Comparison of ENCODE assay signal across 15 cellular contexts in genomic region chrX:31168596-31168995, GRCh38.
A peak's percentile ranks its signal among the peaks of the same experiment; 100 is the strongest.
DNase-seq lines count a peak whose midpoint lies in the region; ATAC-seq, FAIRE-seq and TF ChIP-seq lines count a peak whose summit lies in the region.
"Had no signal": no experiment of that assay in that cellular context is flagged by ENCODE, and none has a peak within 500 bp of the region (broad histone marks: within the 10 kb centered on the region; RNA-seq: fewer than 3 reads in every experiment).

No MANE protein-coding gene starts in this region.

- H4K20me1 ChIP-seq in astrocyte (ENCODE audit: insufficient read depth, low read length) = no peaks in the 10 kb centered on the region

- H3K4me2 ChIP-seq in astrocyte (ENCODE audit: low read length) = no peak overlapping the region

- no peaks in the 10 kb centered on the region for H3K9me3 ChIP-seq in astrocyte (ENCODE audit: insufficient read depth, low read depth, low read length)
- H3K9me3 ChIP-seq in MG63 = no peaks in the 10 kb centered on the region
- H3K9me3 ChIP-seq: heart left ventricle had no signal

- no peak overlapping the region for H3K4me3 Mint-ChIP-seq in astrocyte (ENCODE audit: unreplicated experiment)
- no peak overlapping the region for H3K4me3 Mint-ChIP-seq in nephron progenitor cell
- H3K4me3 Mint-ChIP-seq: activated CD8-positive, alpha-beta T cell treated with anti-CD3 and anti-CD28 coated beads, Interleukin-2, amount 10 ng/mL, durations not matched to agents 7 days and 5 days; activated naive CD8-positive, alpha-beta T cell treated with anti-CD3 and anti-CD28 coated beads, Interleukin-2, amount 50 U/mL, for 24 hours; CD8-positive, alpha-beta T cell had no signal

- H3K36me3 Mint-ChIP-seq in astrocyte (ENCODE audit: low read depth, unreplicated experiment) (peaks cover 17% of the 10 kb centered on the region), nephron progenitor cell (ENCODE audit: low read depth) (peaks cover 61% of the 10 kb centered on the region)
- H3K36me3 Mint-ChIP-seq: CD8-positive, alpha-beta T cell had no signal

- no peaks in the 10 kb centered on the region for H3K79me2 ChIP-seq in astrocyte (ENCODE audit: insufficient read depth, low read length)

- H3K9me3 Mint-ChIP-seq in astrocyte (ENCODE audit: unreplicated experiment) (no peaks in the 10 kb centered on the region), nephron progenitor cell (peaks cover 33% of the 10 kb centered on the region)
- H3K9me3 Mint-ChIP-seq: activated naive CD8-positive, alpha-beta T cell treated with anti-CD3 and anti-CD28 coated beads, Interleukin-2, amount 50 U/mL, for 24 hours; CD8-positive, alpha-beta T cell had no signal

- peak; percentile 100 for ATAC-seq in GM18870 (IDR thresholded peaks at IDR 0.05; ENCODE audit: unreplicated experiment)
- peak; percentile 98 for ATAC-seq in GM21528 (IDR thresholded peaks at IDR 0.05; ENCODE audit: low FRiP score, unreplicated experiment)
- peak; percentile 95 for ATAC-seq in HG03064 (IDR thresholded peaks at IDR 0.05; ENCODE audit: low read depth, unreplicated experiment)
- ATAC-seq: activated CD8-positive, alpha-beta T cell treated with anti-CD3 and anti-CD28 coated beads, Interleukin-2, amount 10 ng/mL, durations not matched to agents 7 days and 5 days; activated naive CD8-positive, alpha-beta T cell treated with anti-CD3 and anti-CD28 coated beads, Interleukin-2, amount 50 U/mL, for 24 hours; CD8-positive, alpha-beta T cell; heart left ventricle had no signal

- H3K4me1 Mint-ChIP-seq in astrocyte (ENCODE audit: low read depth, unreplicated experiment) = peaks cover 4% of the 10 kb centered on the region
- no peaks in the 10 kb centered on the region for H3K4me1 Mint-ChIP-seq in nephron progenitor cell
- H3K4me1 Mint-ChIP-seq: activated naive CD8-positive, alpha-beta T cell treated with anti-CD3 and anti-CD28 coated beads, Interleukin-2, amount 50 U/mL, for 24 hours had no signal

- H3K4me1 ChIP-seq in astrocyte (ENCODE audit: insufficient read depth, low read length) = no peaks in the 10 kb centered on the region
- H3K4me1 ChIP-seq: heart left ventricle had no signal

- peak; percentile 96 for FAIRE-seq in astrocyte (lab: Jason Lieb, UNC)

- DNase-seq in astrocyte (ENCODE audit: low read depth) (no peak), MG63 (no peak), nephron progenitor cell (no peak), NCI-H82 (lab: John Stamatoyannopoulos, UW) (no peak), cortex of kidney (lab: John Stamatoyannopoulos, UW) (no peak)
- DNase-seq: activated CD8-positive, alpha-beta T cell treated with anti-CD3 and anti-CD28 coated beads, Interleukin-2, amount 10 ng/mL, durations not matched to agents 7 days and 5 days; activated naive CD8-positive, alpha-beta T cell treated with anti-CD3 and anti-CD28 coated beads, Interleukin-2, amount 50 U/mL, for 24 hours; CD8-positive, alpha-beta T cell; heart left ventricle; NCI-H2081; stimulated activated CD4-positive, alpha-beta T cell treated with anti-CD3 and anti-CD28 coated beads, Interleukin-2, amount 100 ng/mL, for 48 hours; T-helper 1 cell had no signal

- TF ChIP-seq CTCF in astrocyte (IDR thresholded peaks at IDR 0.05; ENCODE audit: insufficient read depth, low read depth, low read length) (no peak), nephron progenitor cell (IDR thresholded peaks at IDR 0.05) (no peak)

- H3K4me3 ChIP-seq in astrocyte (ENCODE audit: insufficient read depth, low read depth, low read length) = no peak overlapping the region
- H3K4me3 ChIP-seq in MG63 = no peak overlapping the region
- H3K4me3 ChIP-seq: heart left ventricle had no signal

- H2AFZ ChIP-seq in astrocyte (ENCODE audit: low read depth, low read length) = no peak overlapping the region

- no peaks in the 10 kb centered on the region for H3K27me3 ChIP-seq in astrocyte (ENCODE audit: insufficient read depth, low read length)
- H3K27me3 ChIP-seq in MG63 = no peaks in the 10 kb centered on the region
- H3K27me3 ChIP-seq: heart left ventricle had no signal

- H3K27ac Mint-ChIP-seq in astrocyte (ENCODE audit: unreplicated experiment) = no peak overlapping the region
- H3K27ac Mint-ChIP-seq in nephron progenitor cell = no peak overlapping the region
- H3K27ac Mint-ChIP-seq: activated CD8-positive, alpha-beta T cell treated with anti-CD3 and anti-CD28 coated beads, Interleukin-2, amount 10 ng/mL, durations not matched to agents 7 days and 5 days; activated naive CD8-positive, alpha-beta T cell treated with anti-CD3 and anti-CD28 coated beads, Interleukin-2, amount 50 U/mL, for 24 hours; CD8-positive, alpha-beta T cell had no signal

- no peaks in the 10 kb centered on the region for H3K27me3 Mint-ChIP-seq in astrocyte (ENCODE audit: low read depth, unreplicated experiment)
- peaks cover 3% of the 10 kb centered on the region for H3K27me3 Mint-ChIP-seq in nephron progenitor cell (ENCODE audit: low read depth, poor library complexity)

- H3K36me3 ChIP-seq in astrocyte (ENCODE audit: insufficient read depth, low read length) (no peaks in the 10 kb centered on the region), MG63 (no peaks in the 10 kb centered on the region)

- H3K27ac ChIP-seq in astrocyte (ENCODE audit: low read depth, low read length) = no peak overlapping the region
- H3K27ac ChIP-seq: heart left ventricle had no signal

- no peak overlapping the region for H3K9ac ChIP-seq in astrocyte (ENCODE audit: low read length)
